ENCODE assay signal across 3 cellular contexts in genomic region chr15:57419335-57419734, GRCh38.
TF ChIP-seq lines count a peak whose summit lies in the region.

No MANE protein-coding gene starts in this region.

TF ChIP-seq in A549, 52 proteins besides CTCF, POLR2A, EP300 and RAD21:
- TF ChIP-seq ATOH8 (CRISPR knock-in tag; IDR thresholded peaks at IDR 0.05; ENCODE audit: low read depth) (no peak), JUN (IDR thresholded peaks at IDR 0.05) (no peak), MAFK (IDR thresholded peaks at IDR 0.05; ENCODE audit: partially characterized antibody) (peak; percentile 90), HOXB13 (CRISPR knock-in tag; IDR thresholded peaks at IDR 0.05; ENCODE audit: low read depth) (no peak), NFE2L2 (conservative IDR thresholded peaks at IDR 0.05; ENCODE audit: low read length) (no peak), MAZ (IDR thresholded peaks at IDR 0.05; ENCODE audit: borderline replicate concordance, low read depth, low read length) (no peak), ZNF302 (CRISPR knock-in tag; IDR thresholded peaks at IDR 0.05) (no peak), EHMT2 (IDR thresholded peaks at IDR 0.05; ENCODE audit: low read depth) (no peak), ELK1 (IDR thresholded peaks at IDR 0.05; ENCODE audit: low read depth, low read length) (no peak)
TF ChIP-seq in A549: peak in this region for 1.

TF ChIP-seq in K562, 482 proteins besides CTCF, POLR2A, EP300 and RAD21:
- peak; percentile 70 for TF ChIP-seq ZNF316 (IDR thresholded peaks at IDR 0.05)
- no peak for TF ChIP-seq KAT2B (IDR thresholded peaks at IDR 0.05; ENCODE audit: low read depth, low read length)
- peak; percentile 30; the same call in 1 of the 2 replicates for TF ChIP-seq C11orf30 (IDR thresholded peaks at IDR 0.05; ENCODE audit: low read depth)
- no peak for TF ChIP-seq SETDB1 (IDR thresholded peaks at IDR 0.05; ENCODE audit: low read length)
TF ChIP-seq in K562: peak in this region for 2.

TF ChIP-seq in HepG2, 621 proteins besides CTCF, POLR2A, EP300 and RAD21:
- TF ChIP-seq MAFF (IDR thresholded peaks at IDR 0.05; ENCODE audit: low read depth, low read length), result peak; percentile 79
- no peak for TF ChIP-seq ZFYVE20 (CRISPR knock-in tag; IDR thresholded peaks at IDR 0.05; ENCODE audit: borderline replicate concordance, low read depth)
- TF ChIP-seq STAG1 (CRISPR knock-in tag; IDR thresholded peaks at IDR 0.05), result no peak
- peak; percentile 78 to 85 for TF ChIP-seq MAFK (conservative IDR thresholded peaks at IDR 0.05 in 1 of 2, IDR thresholded peaks at IDR 0.05 in 1 of 2; ENCODE audit: low read length in 2 of 2)
- no peak for TF ChIP-seq MED1 (CRISPR knock-in tag; IDR thresholded peaks at IDR 0.05)
- no peak for TF ChIP-seq MXD3 (CRISPR knock-in tag; IDR thresholded peaks at IDR 0.05)
